1 cellular context compared by ENCODE assay signal in the genomic region with DNA sequence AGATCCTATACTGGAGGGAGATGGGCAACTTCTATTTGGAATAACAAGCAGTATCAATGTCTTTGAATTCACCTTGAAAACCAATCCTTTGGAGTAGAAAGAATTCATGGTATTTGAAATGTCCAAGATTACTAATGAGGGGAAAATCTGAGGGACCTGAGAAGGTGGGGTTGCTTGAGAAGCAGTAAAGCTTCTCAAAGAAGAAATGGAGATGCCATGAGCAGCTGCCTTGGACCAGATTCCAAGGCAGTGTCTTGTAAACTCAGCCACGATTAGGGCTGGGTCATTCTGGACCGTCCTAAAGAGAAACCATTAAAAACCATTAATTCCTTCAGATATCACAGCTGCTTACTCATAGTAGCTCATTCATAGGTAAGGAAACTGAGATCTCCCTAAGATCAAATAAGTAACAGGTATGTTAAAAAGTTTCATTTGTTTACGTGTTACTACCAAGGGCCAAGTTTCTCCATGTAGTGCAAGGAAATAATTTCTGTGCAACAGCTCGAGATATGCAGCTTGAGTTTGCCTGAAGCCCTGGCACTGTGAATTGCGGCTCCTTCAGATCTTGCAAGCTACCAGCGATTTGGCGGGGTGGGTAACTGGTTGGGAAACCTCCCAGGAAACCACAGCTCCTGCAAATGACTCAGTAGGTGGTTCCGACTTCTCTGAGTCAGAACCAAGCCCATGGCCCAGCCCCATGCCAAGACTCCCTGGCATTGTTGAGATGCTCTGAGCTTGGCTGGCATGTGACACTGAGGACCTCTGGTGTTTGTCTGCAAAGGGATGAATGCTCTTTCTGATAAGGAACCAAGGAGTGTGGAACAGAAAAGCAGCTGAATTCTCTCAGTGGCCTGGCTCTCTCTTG.
TF ChIP-seq lines count a peak whose summit lies in the region.

No MANE protein-coding gene starts in this region.

TF ChIP-seq in H1, 55 proteins besides CTCF, POLR2A, EP300 and RAD21 (continued from another document):
- no peak for TF ChIP-seq YY1 (IDR thresholded peaks at IDR 0.05; ENCODE audit: low read depth, low read length)
- no peak for TF ChIP-seq TAF7 (optimal IDR thresholded peaks at IDR 0.05; ENCODE audit: borderline replicate concordance, low read depth, low read length)
- no peak for TF ChIP-seq HDAC2 (IDR thresholded peaks at IDR 0.05; ENCODE audit: borderline replicate concordance in 1 of 2, low read depth in 2 of 2, low read length in 2 of 2)
TF ChIP-seq in H1: peak in this region for 0.
